ENCODE assay signal across 23 cellular contexts in genomic region chr16:66260522-66261290, GRCh38.
A peak's percentile ranks its signal among the peaks of the same experiment; 100 is the strongest.
DNase-seq lines count a peak whose midpoint lies in the region; ATAC-seq, FAIRE-seq and TF ChIP-seq lines count a peak whose summit lies in the region.
"Had no signal": no experiment of that assay in that cellular context is flagged by ENCODE, and none has a peak within 500 bp of the region (broad histone marks: within the 10 kb centered on the region; RNA-seq: fewer than 3 reads in every experiment).

No MANE protein-coding gene starts in this region.

- H3K4me3 ChIP-seq in bronchial epithelial cell (ENCODE audit: low read depth, low read length): no peak overlapping the region
- H3K4me3 ChIP-seq: GM23338 had no signal

- FAIRE-seq in bronchial epithelial cell (lab: Jason Lieb, UNC) (peak; percentile 95), urothelium cell line (lab: Jason Lieb, UNC) (peak; percentile 46)
- FAIRE-seq: GM18507 had no signal

- no peak for ATAC-seq in activated CD8-positive, alpha-beta memory T cell treated with anti-CD3 and anti-CD28 coated beads, Interleukin-2, amount 10 ng/mL, durations not matched to agents 7 days and 5 days
- ATAC-seq: GM23338, Panc1 had no signal

- no peaks in the 10 kb centered on the region for H3K36me3 ChIP-seq in bronchial epithelial cell (ENCODE audit: control insufficient read depth, insufficient read depth, low read length)

- peak; percentile 23 for DNase-seq in activated CD8-positive, alpha-beta memory T cell treated with anti-CD3 and anti-CD28 coated beads, Interleukin-2, amount 10 ng/mL, durations not matched to agents 7 days and 5 days
- no peak for DNase-seq in activated CD8-positive, alpha-beta memory T cell treated with anti-CD3 and anti-CD28 coated beads, Interleukin-2, amount 50 U/mL, for 4 hours
- no peak for DNase-seq in bronchial epithelial cell (ENCODE audit: low read depth)
- DNase-seq in nephron progenitor cell: no peak
- DNase-seq in urothelium cell line (ENCODE audit: low spot score): no peak
- no peak for DNase-seq in NCI-H446 (lab: John Stamatoyannopoulos, UW)
- no peak for DNase-seq in NCI-H748 (lab: John Stamatoyannopoulos, UW; ENCODE audit: unreplicated experiment)
- DNase-seq in SK-N-DZ (ENCODE audit: low spot score): no peak
- DNase-seq: AML-193; DMS53; GDM1; HCEC 1CT; NCI-H1417; NCI-H1694 treated with DMSO at 0.1 percent for 48 hours; NCI-H2081 treated with DMSO at 0.1 percent for 48 hours; NCI-H446 treated with DMSO at 0.1 percent for 48 hours; NCI-H526 treated with DMSO at 0.1 percent for 48 hours; NK-92 treated with Interleukin-12 subunit alpha and Interleukin-12 subunit beta, amount 100 ng/mL, for 24 hours had no signal

- no peak overlapping the region for H3K4me3 Mint-ChIP-seq in activated CD8-positive, alpha-beta memory T cell treated with anti-CD3 and anti-CD28 coated beads, Interleukin-2, amount 10 ng/mL, durations not matched to agents 7 days and 5 days
- H3K4me3 Mint-ChIP-seq in nephron progenitor cell: no peak overlapping the region
- H3K4me3 Mint-ChIP-seq: CD14-positive monocyte, GM23338, IgD-negative memory B cell had no signal

- no peaks in the 10 kb centered on the region for H3K36me3 Mint-ChIP-seq in activated CD8-positive, alpha-beta memory T cell treated with anti-CD3 and anti-CD28 coated beads, Interleukin-2, amount 10 ng/mL, durations not matched to agents 7 days and 5 days
- H3K36me3 Mint-ChIP-seq in nephron progenitor cell (ENCODE audit: low read depth): no peaks in the 10 kb centered on the region
- H3K36me3 Mint-ChIP-seq: CD14-positive monocyte had no signal

- H3K27me3 Mint-ChIP-seq in activated CD8-positive, alpha-beta memory T cell treated with anti-CD3 and anti-CD28 coated beads, Interleukin-2, amount 10 ng/mL, durations not matched to agents 7 days and 5 days: peaks cover 5% of the 10 kb centered on the region
- peaks cover 20% of the 10 kb centered on the region for H3K27me3 Mint-ChIP-seq in nephron progenitor cell (ENCODE audit: low read depth, poor library complexity)

- H3K27ac Mint-ChIP-seq in activated CD8-positive, alpha-beta memory T cell treated with anti-CD3 and anti-CD28 coated beads, Interleukin-2, amount 10 ng/mL, durations not matched to agents 7 days and 5 days: no peak overlapping the region
- peak overlapping the region; percentile 5 for H3K27ac Mint-ChIP-seq in nephron progenitor cell
- H3K27ac Mint-ChIP-seq: CD14-positive monocyte, GM23338, IgD-negative memory B cell had no signal

- H3K27me3 ChIP-seq in bronchial epithelial cell (ENCODE audit: control insufficient read depth, insufficient read depth, low read length): peaks cover 1% of the 10 kb centered on the region

- TF ChIP-seq CTCF in bronchial epithelial cell (IDR thresholded peaks at IDR 0.05; ENCODE audit: insufficient read depth, low read length, severe bottlenecking) (no peak), nephron progenitor cell (IDR thresholded peaks at IDR 0.05) (no peak)

- CTCF ChIA-PET in activated CD8-positive, alpha-beta memory T cell treated with anti-CD3 and anti-CD28 coated beads, Interleukin-2, amount 10 ng/mL, durations not matched to agents 7 days and 5 days (lab: Charles Lee): interaction anchor here (0.7 kb wide), 1 partner anchor 15 kb away, joined by 3 read pairs; no protein-coding TSS in a partner anchor

- H3K4me1 Mint-ChIP-seq in activated CD8-positive, alpha-beta memory T cell treated with anti-CD3 and anti-CD28 coated beads, Interleukin-2, amount 10 ng/mL, durations not matched to agents 7 days and 5 days: no peaks in the 10 kb centered on the region
- H3K4me1 Mint-ChIP-seq in nephron progenitor cell: peaks cover 47% of the 10 kb centered on the region
- H3K4me1 Mint-ChIP-seq: GM23338, IgD-negative memory B cell had no signal

- H3K9me3 Mint-ChIP-seq in activated CD8-positive, alpha-beta memory T cell treated with anti-CD3 and anti-CD28 coated beads, Interleukin-2, amount 10 ng/mL, durations not matched to agents 7 days and 5 days (ENCODE audit: low read depth): no peaks in the 10 kb centered on the region
- no peaks in the 10 kb centered on the region for H3K9me3 Mint-ChIP-seq in nephron progenitor cell
- H3K9me3 Mint-ChIP-seq: CD14-positive monocyte, GM23338 had no signal
